In the genomic region with DNA sequence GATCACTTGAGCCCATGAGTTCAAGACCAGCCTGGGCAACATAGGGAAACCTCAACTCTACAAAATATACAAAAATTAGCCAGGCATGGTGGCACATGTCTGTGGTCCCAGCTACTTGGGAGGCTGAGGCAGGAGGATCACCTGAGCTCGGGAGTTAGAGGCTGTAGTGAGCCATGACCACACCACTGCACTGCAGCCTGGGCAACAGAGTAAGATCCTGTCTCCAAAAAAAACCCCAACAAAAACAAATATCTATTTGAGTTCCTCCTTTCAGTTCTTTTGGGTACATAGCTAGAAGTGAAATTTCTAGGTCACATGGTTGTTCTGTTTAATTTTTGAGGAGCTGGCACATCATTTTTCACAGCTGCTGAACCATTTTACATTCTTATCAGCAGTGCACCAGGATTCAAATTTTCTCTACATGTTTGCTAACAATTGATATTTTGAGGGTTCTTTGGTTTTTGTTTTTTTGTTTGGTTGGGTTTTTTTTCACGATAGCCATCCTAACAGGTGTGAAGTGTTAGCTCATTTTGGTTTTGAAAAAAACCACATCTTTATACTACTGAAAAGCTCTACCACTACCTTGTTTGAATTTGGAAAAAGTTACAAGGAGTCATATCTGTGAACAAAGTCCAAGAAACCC, we compare ENCODE assay signal across 26 cellular contexts.
DNase-seq lines count a peak whose midpoint lies in the region; ATAC-seq and TF ChIP-seq lines count a peak whose summit lies in the region.
"Had no signal": no experiment of that assay in that cellular context is flagged by ENCODE, and none has a peak within 500 bp of the region (broad histone marks: within the 10 kb centered on the region; RNA-seq: fewer than 3 reads in every experiment).

No MANE protein-coding gene starts in this region.

- ATAC-seq in GM18907 (IDR thresholded peaks at IDR 0.05; ENCODE audit: unreplicated experiment) (peak; percentile 66), GM21390 (IDR thresholded peaks at IDR 0.05; ENCODE audit: unreplicated experiment) (peak; percentile 44), HG02870 (IDR thresholded peaks at IDR 0.05; ENCODE audit: unreplicated experiment) (peak; percentile 30), WTC11 (no peak), HG03135 (IDR thresholded peaks at IDR 0.05; ENCODE audit: unreplicated experiment) (no peak)
- ATAC-seq: esophagus mucosa; gastroesophageal sphincter; naive thymus-derived CD8-positive, alpha-beta T cell; T-helper 17 cell had no signal

- no peaks in the 10 kb centered on the region for H3K4me1 Mint-ChIP-seq in WTC11
- H3K4me1 Mint-ChIP-seq: naive thymus-derived CD8-positive, alpha-beta T cell had no signal

- no peak overlapping the region for H3K27ac Mint-ChIP-seq in WTC11
- H3K27ac Mint-ChIP-seq: activated CD4-positive, alpha-beta memory T cell treated with anti-CD3 and anti-CD28 coated beads for 36 hours; CD4-positive, alpha-beta T cell; naive thymus-derived CD8-positive, alpha-beta T cell; stimulated activated naive CD8-positive, alpha-beta T cell treated with anti-CD3 and anti-CD28 coated beads, Interleukin-15, Interleukin-2, amounts not matched to agents 100 ng/mL and 50 ng/mL, for 24 hours; T-helper 17 cell had no signal

- no peaks in the 10 kb centered on the region for H3K9me3 Mint-ChIP-seq in WTC11
- H3K9me3 Mint-ChIP-seq: activated CD4-positive, alpha-beta memory T cell treated with anti-CD3 and anti-CD28 coated beads for 36 hours; CD4-positive, alpha-beta T cell; naive thymus-derived CD8-positive, alpha-beta T cell; stimulated activated naive CD8-positive, alpha-beta T cell treated with anti-CD3 and anti-CD28 coated beads, Interleukin-15, Interleukin-2, amounts not matched to agents 100 ng/mL and 50 ng/mL, for 24 hours had no signal

- H3K36me3 Mint-ChIP-seq in WTC11, result no peaks in the 10 kb centered on the region
- H3K36me3 Mint-ChIP-seq: activated CD4-positive, alpha-beta memory T cell treated with anti-CD3 and anti-CD28 coated beads for 36 hours had no signal

- POLR2A ChIA-PET in WTC11 (lab: Charles Lee), result no interaction called here

- CTCF ChIA-PET in WTC11 (lab: Charles Lee), result interaction anchor here (1.2 kb wide), 1 partner anchor 286 kb away, joined by 3 read pairs; no protein-coding TSS in a partner anchor

- DNase-seq in WTC11 (ENCODE audit: low spot score) (no peak), NCI-H82 treated with DMSO at 0.1 percent for 48 hours (lab: John Stamatoyannopoulos, UW; ENCODE audit: unreplicated experiment) (no peak), posterior cingulate gyrus (no peak), SHP77 treated with DMSO at 0.1 percent for 48 hours (lab: John Stamatoyannopoulos, UW) (no peak)
- DNase-seq: activated CD4-positive, alpha-beta memory T cell treated with anti-CD3 and anti-CD28 coated beads for 36 hours; activated naive CD4-positive, alpha-beta T cell treated with anti-CD3 and anti-CD28 coated beads, Interleukin-2, amount 50 U/mL, for 16 hours; activated T-cell treated with anti-CD3 and anti-CD28 coated beads, Interleukin-2, amount 50 U/mL, for 1 hour; CD4-positive, alpha-beta T cell; cerebellar nuclear complex; effector CD4-positive, alpha-beta T cell; GF-D8; mesendoderm; naive thymus-derived CD8-positive, alpha-beta T cell; NCI-H1417; NCI-H2107; NCI-H524; SJCRH30; stimulated activated CD4-positive, alpha-beta T cell treated with anti-CD3 and anti-CD28 coated beads, Interleukin-2, amount 100 ng/mL, for 24 hours; T-helper 17 cell had no signal

- no peak for TF ChIP-seq CTCF in WTC11 (IDR thresholded peaks at IDR 0.05)

- intact Hi-C loops in posterior cingulate gyrus (cut with DNase I), result no loop called here

- no peak overlapping the region for H3K4me3 Mint-ChIP-seq in WTC11
- H3K4me3 Mint-ChIP-seq: activated CD4-positive, alpha-beta memory T cell treated with anti-CD3 and anti-CD28 coated beads for 36 hours; CD4-positive, alpha-beta T cell; naive thymus-derived CD8-positive, alpha-beta T cell; stimulated activated naive CD8-positive, alpha-beta T cell treated with anti-CD3 and anti-CD28 coated beads, Interleukin-15, Interleukin-2, amounts not matched to agents 100 ng/mL and 50 ng/mL, for 24 hours; T-helper 17 cell had no signal

- H3K27me3 Mint-ChIP-seq in WTC11 (ENCODE audit: low read depth), result peaks cover 14% of the 10 kb centered on the region
- H3K27me3 Mint-ChIP-seq: CD4-positive, alpha-beta T cell had no signal

TF ChIP-seq in WTC11, 78 proteins besides CTCF, POLR2A, EP300 and RAD21:
- 0 out of 2 replicates have a peak, but pooled peaks have one; percentile 13 for TF ChIP-seq ZNF121 (CRISPR knock-in tag; IDR thresholded peaks at IDR 0.05)
- TF ChIP-seq CREM (CRISPR knock-in tag; IDR thresholded peaks at IDR 0.05), result no peak

Comparison
In these comparisons a context has a peak if more than half of its experiments do, and no peak if none do; other contexts are left out.
1. ATAC-seq: peak in GM18907 (single experiment), GM21390 (single experiment) and HG02870 (single experiment); none in WTC11 (single experiment) and HG03135 (single experiment).